32 cellular contexts compared by ENCODE assay signal in the genomic region with DNA sequence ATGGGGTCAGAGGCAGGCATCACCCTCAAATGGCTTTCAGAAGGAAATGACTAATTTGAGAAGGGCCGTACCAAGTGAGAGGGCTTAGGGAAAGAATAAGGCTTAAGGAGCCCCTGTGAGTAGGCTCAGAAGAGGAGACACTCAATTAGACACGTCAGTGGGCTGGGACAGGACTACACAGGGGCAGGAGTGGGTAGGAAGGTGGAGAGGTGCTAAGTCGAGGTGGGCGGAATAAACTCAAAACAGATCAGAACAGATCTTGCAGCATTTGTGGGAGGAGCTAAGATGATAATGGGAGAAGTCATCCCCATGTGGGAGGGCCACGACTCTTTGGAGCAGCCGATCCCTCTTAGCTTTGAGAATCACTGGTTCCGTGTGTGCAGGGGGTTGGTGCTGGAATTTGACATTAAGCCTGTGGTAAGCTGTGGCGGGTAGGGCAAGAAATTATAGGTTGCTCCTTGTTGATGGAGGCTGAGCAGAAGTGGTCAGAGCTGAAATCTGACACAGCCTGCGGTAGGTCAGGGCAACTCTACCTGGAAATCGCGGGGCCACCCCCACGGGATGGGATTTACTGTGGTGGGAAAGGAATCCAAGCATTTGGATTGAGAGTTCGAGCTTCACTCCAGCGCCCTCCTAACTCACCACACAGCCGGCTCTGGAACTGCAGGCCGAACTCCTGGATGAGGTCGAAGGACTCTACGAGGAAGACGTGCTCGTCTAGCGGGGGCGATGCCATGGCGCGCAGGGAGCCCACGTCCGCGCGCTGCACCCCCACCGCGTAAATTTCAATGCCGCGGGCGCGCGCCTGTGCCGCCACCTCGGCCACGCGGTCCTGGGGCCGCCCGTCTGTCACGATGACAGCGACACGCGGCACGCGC. TPM values are rescaled to one million over a fixed set of nuclear protein-coding genes. Genes with fewer than 3 reads are reported as not detected.
A peak's percentile ranks its signal among the peaks of the same experiment; 100 is the strongest.
DNase-seq lines count a peak whose midpoint lies in the region; ATAC-seq and TF ChIP-seq lines count a peak whose summit lies in the region.
"Had no signal": no experiment of that assay in that cellular context is flagged by ENCODE, and none has a peak within 500 bp of the region (broad histone marks: within the 10 kb centered on the region; RNA-seq: fewer than 3 reads in every experiment).

No MANE protein-coding gene starts in this region.

- no peaks in the 10 kb centered on the region for H3F3A ChIP-seq in PC-3 (ENCODE audit: low read length, unreplicated experiment)

- no peak overlapping the region for H3K4me3 ChIP-seq in PC-3 (ENCODE audit: low read length)
- H3K4me3 ChIP-seq: breast epithelium, upper lobe of left lung had no signal

- no peaks in the 10 kb centered on the region for H3K36me3 ChIP-seq in PC-3 (ENCODE audit: low read depth, low read length)
- H3K36me3 ChIP-seq: breast epithelium, upper lobe of left lung had no signal

- peak overlapping the region; percentile 74 for H3K4me3 Mint-ChIP-seq in natural killer cell treated with Interleukin-12 subunit alpha and Interleukin-12 subunit beta and Interleukin-15 and Interleukin-18, amount 100 ng/mL, for 72 hours
- H3K4me3 Mint-ChIP-seq in natural killer cell (no peak overlapping the region), nephron progenitor cell (no peak overlapping the region)
- no peak overlapping the region for H3K4me3 Mint-ChIP-seq in activated CD4-positive, alpha-beta memory T cell treated with anti-CD3 and anti-CD28 coated beads for 36 hours
- H3K4me3 Mint-ChIP-seq: mesothelial cell of epicardium, naive B cell, WTC11 had no signal

- H4K20me1 ChIP-seq in PC-3 (ENCODE audit: low read length): no peaks in the 10 kb centered on the region

- ATAC-seq in natural killer cell treated with Interleukin-12 subunit alpha and Interleukin-12 subunit beta and Interleukin-15 and Interleukin-18, amount 100 ng/mL, for 72 hours: peak in 1 of 2 donors; percentile 43
- ATAC-seq in natural killer cell (no peak), HG03045 (IDR thresholded peaks at IDR 0.05; ENCODE audit: unreplicated experiment) (no peak), PC-3 (no peak)
- ATAC-seq: WTC11 had no signal

- peaks cover 17 to 33% of the 10 kb centered on the region in 2 donors for H3K27me3 Mint-ChIP-seq in natural killer cell treated with Interleukin-12 subunit alpha and Interleukin-12 subunit beta and Interleukin-15 and Interleukin-18, amount 100 ng/mL, for 72 hours
- H3K27me3 Mint-ChIP-seq in natural killer cell (ENCODE audit: low read depth in 2 of 2) (peaks cover 26 to 39% of the 10 kb centered on the region in 2 donors), nephron progenitor cell (ENCODE audit: low read depth, poor library complexity) (peaks cover 51% of the 10 kb centered on the region)
- H3K27me3 Mint-ChIP-seq in activated CD4-positive, alpha-beta memory T cell treated with anti-CD3 and anti-CD28 coated beads for 36 hours: peaks cover 35% of the 10 kb centered on the region

- no peak for DNase-seq in natural killer cell treated with Interleukin-12 subunit alpha and Interleukin-12 subunit beta and Interleukin-15 and Interleukin-18, amount 100 ng/mL, for 72 hours (ENCODE audit: low spot score)
- DNase-seq in natural killer cell (no peak), nephron progenitor cell (no peak), SIG-M5 (lab: John Stamatoyannopoulos, UW) (no peak), PC-3 (no peak), NCI-H2171 treated with DMSO at 0.1 percent for 48 hours (lab: John Stamatoyannopoulos, UW) (no peak)
- DNase-seq in activated CD4-positive, alpha-beta memory T cell treated with anti-CD3 and anti-CD28 coated beads for 36 hours: peak; percentile 38
- DNase-seq: activated CD4-positive, alpha-beta T cell treated with anti-CD3 and anti-CD28 coated beads, Interleukin-2, amount 50 U/mL, for 48 hours; activated naive CD4-positive, alpha-beta T cell; C1 segment of cervical spinal cord; Caco-2; DMS79; HCEC 1CT; Kasumi-1; naive B cell; NCI-H1694 treated with DMSO at 0.1 percent for 48 hours; NCI-H524; NK-92 treated with Interleukin-12 subunit alpha and Interleukin-12 subunit beta, amount 100 ng/mL, for 24 hours; retina; small intestine; stimulated activated CD4-positive, alpha-beta T cell treated with anti-CD3 and anti-CD28 coated beads, Interleukin-1b, Interleukin-23, amount 100 ng/mL, for 48 hours; substantia nigra; SW 1271; T1000 had no signal

- H3K27me3 ChIP-seq in PC-3 (ENCODE audit: low read length): no peaks in the 10 kb centered on the region

- H3K4me1 Mint-ChIP-seq in natural killer cell treated with Interleukin-12 subunit alpha and Interleukin-12 subunit beta and Interleukin-15 and Interleukin-18, amount 100 ng/mL, for 72 hours (ENCODE audit: low read depth in 2 of 2): peaks cover 6 to 21% of the 10 kb centered on the region in 2 donors
- H3K4me1 Mint-ChIP-seq in natural killer cell: no peaks in the 10 kb centered on the region
- peaks cover 32% of the 10 kb centered on the region for H3K4me1 Mint-ChIP-seq in activated CD4-positive, alpha-beta memory T cell treated with anti-CD3 and anti-CD28 coated beads for 36 hours (ENCODE audit: low read depth)
- peaks cover 18% of the 10 kb centered on the region for H3K4me1 Mint-ChIP-seq in nephron progenitor cell

- no peak overlapping the region for H3K9ac ChIP-seq in PC-3 (ENCODE audit: low read length)

- H3K36me3 Mint-ChIP-seq in natural killer cell treated with Interleukin-12 subunit alpha and Interleukin-12 subunit beta and Interleukin-15 and Interleukin-18, amount 100 ng/mL, for 72 hours: no peaks in the 10 kb centered on the region
- no peaks in the 10 kb centered on the region for H3K36me3 Mint-ChIP-seq in natural killer cell
- H3K36me3 Mint-ChIP-seq in activated CD4-positive, alpha-beta memory T cell treated with anti-CD3 and anti-CD28 coated beads for 36 hours: peaks cover 1% of the 10 kb centered on the region
- H3K36me3 Mint-ChIP-seq in nephron progenitor cell (ENCODE audit: low read depth): no peaks in the 10 kb centered on the region
- H3K36me3 Mint-ChIP-seq: mesothelial cell of epicardium, naive B cell, WTC11 had no signal

- TF ChIP-seq CTCF in natural killer cell (IDR thresholded peaks at IDR 0.05) (no peak), nephron progenitor cell (IDR thresholded peaks at IDR 0.05) (no peak), PC-3 (conservative IDR thresholded peaks at IDR 0.05; ENCODE audit: low read depth, low read length) (no peak)

- H3K27ac Mint-ChIP-seq in natural killer cell treated with Interleukin-12 subunit alpha and Interleukin-12 subunit beta and Interleukin-15 and Interleukin-18, amount 100 ng/mL, for 72 hours: no peak overlapping the region
- H3K27ac Mint-ChIP-seq in natural killer cell (no peak overlapping the region), nephron progenitor cell (peak overlapping the region; percentile 22)
- H3K27ac Mint-ChIP-seq in activated CD4-positive, alpha-beta memory T cell treated with anti-CD3 and anti-CD28 coated beads for 36 hours: peak overlapping the region; percentile 10
- H3K27ac Mint-ChIP-seq: mesothelial cell of epicardium, WTC11 had no signal

- intact Hi-C loops in natural killer cell (cut with micrococcal nuclease) (no loop called here), PC-3 (cut with micrococcal nuclease) (no loop called here)
- intact Hi-C loops in activated CD4-positive, alpha-beta memory T cell treated with anti-CD3 and anti-CD28 coated beads for 36 hours (cut with micrococcal nuclease): no loop called here

- no TSS peak for BruUV-seq in PC-3 (replicated peaks; lab: Mats Ljungman, UMichigan)

- POLR2A ChIA-PET in activated CD4-positive, alpha-beta memory T cell treated with anti-CD3 and anti-CD28 coated beads for 36 hours (lab: Charles Lee): interaction anchor here (0.6 to 4.0 kb wide), 2 partner anchors 11 to 15 kb away, joined by 3 to 16 read pairs; no protein-coding TSS in a partner anchor
- POLR2A ChIA-PET in PC-3 (lab: Charles Lee; ENCODE audit: unreplicated experiment): interaction anchor here (0.5 kb wide), 1 partner anchor 227 kb away, joined by 3 read pairs; no protein-coding TSS in a partner anchor

- H3K4me2 ChIP-seq in PC-3 (ENCODE audit: low read length): no peak overlapping the region

- no peak overlapping the region for H3K27ac ChIP-seq in PC-3 (ENCODE audit: low read length)
- H3K27ac ChIP-seq: breast epithelium, epithelial cell of prostate, upper lobe of left lung had no signal

- no peaks in the 10 kb centered on the region for H3K4me1 ChIP-seq in PC-3 (ENCODE audit: insufficient read depth, low read length)
- H3K4me1 ChIP-seq: Caco-2 had no signal

- CTCF ChIA-PET in activated CD4-positive, alpha-beta memory T cell treated with anti-CD3 and anti-CD28 coated beads for 36 hours (lab: Charles Lee): interaction anchor here (1.1 to 5.7 kb wide), 6 partner anchors 8 to 146 kb away, joined by 3 to 113 read pairs (median 8); a partner anchor contains a TSS
- CTCF ChIA-PET in PC-3 (lab: Charles Lee): no interaction called here

- no peaks in the 10 kb centered on the region for H3K9me3 Mint-ChIP-seq in natural killer cell treated with Interleukin-12 subunit alpha and Interleukin-12 subunit beta and Interleukin-15 and Interleukin-18, amount 100 ng/mL, for 72 hours
- no peaks in the 10 kb centered on the region for H3K9me3 Mint-ChIP-seq in natural killer cell
- no peaks in the 10 kb centered on the region for H3K9me3 Mint-ChIP-seq in activated CD4-positive, alpha-beta memory T cell treated with anti-CD3 and anti-CD28 coated beads for 36 hours
- peaks cover 6% of the 10 kb centered on the region for H3K9me3 Mint-ChIP-seq in nephron progenitor cell
- H3K9me3 Mint-ChIP-seq: mesothelial cell of epicardium, WTC11 had no signal

- no peak overlapping the region for H2AFZ ChIP-seq in PC-3 (ENCODE audit: low read length)

- no peaks in the 10 kb centered on the region for H3K79me2 ChIP-seq in PC-3 (ENCODE audit: low read length)

- H3K9me3 ChIP-seq in PC-3 (ENCODE audit: low read length): no peaks in the 10 kb centered on the region
- H3K9me3 ChIP-seq: breast epithelium, Caco-2, upper lobe of left lung had no signal

- H3K9me2 ChIP-seq in PC-3 (replicated peaks; ENCODE audit: low read length): no peaks in the 10 kb centered on the region

RNA-seq across cellular contexts. Expression of a gene that starts 2.8 kb away (rescaled TPM):
- not detected for total RNA-seq in natural killer cell treated with Interleukin-12 subunit alpha and Interleukin-12 subunit beta and Interleukin-15 and Interleukin-18, amount 100 ng/mL, for 72 hours
- not detected for total RNA-seq in natural killer cell
- total RNA-seq in activated CD4-positive, alpha-beta memory T cell treated with anti-CD3 and anti-CD28 coated beads for 36 hours: not detected
- not detected in 2 replicates for total RNA-seq in PC-3 (2014; rRNA removed)
- total RNA-seq: breast epithelium, Caco-2, liver, mesothelial cell of epicardium, osteocyte had no signal

RNA-seq across cellular contexts. Expression of a gene that starts 4.3 kb away (rescaled TPM):
- total RNA-seq in natural killer cell treated with Interleukin-12 subunit alpha and Interleukin-12 subunit beta and Interleukin-15 and Interleukin-18, amount 100 ng/mL, for 72 hours: 1 to 10 TPM in 1 of 2 donors, under 1 TPM in 1; 0.31 to 1.4 TPM
- not detected for total RNA-seq in natural killer cell
- total RNA-seq in activated CD4-positive, alpha-beta memory T cell treated with anti-CD3 and anti-CD28 coated beads for 36 hours: under 1 TPM; 0.70 to 0.95 TPM
- 0.33 TPM in 1 of 2 replicates, not detected in the other for total RNA-seq in PC-3 (2014; rRNA removed)
- total RNA-seq: Caco-2, liver, mesothelial cell of epicardium, osteocyte had no signal

RNA-seq across cellular contexts. Expression of a gene that starts 44.4 kb away (rescaled TPM):
- 10 to 100 TPM; 23.3 to 43.5 TPM for total RNA-seq in natural killer cell treated with Interleukin-12 subunit alpha and Interleukin-12 subunit beta and Interleukin-15 and Interleukin-18, amount 100 ng/mL, for 72 hours
- total RNA-seq in natural killer cell (1 to 10 TPM in 2 of 3 donors, under 1 TPM in 1; 0.45 to 1.8 (median 1.5) TPM), PC-3 (2014; rRNA removed) (134 and 167 TPM in 2 replicates)
- 10 to 100 TPM; 67.8 to 69.8 TPM for total RNA-seq in activated CD4-positive, alpha-beta memory T cell treated with anti-CD3 and anti-CD28 coated beads for 36 hours

RNA-seq across cellular contexts. Expression of a gene that starts 49.5 kb away (rescaled TPM):
- total RNA-seq in natural killer cell treated with Interleukin-12 subunit alpha and Interleukin-12 subunit beta and Interleukin-15 and Interleukin-18, amount 100 ng/mL, for 72 hours: 1 to 10 TPM in 1 of 2 donors, not detected in 1; 7.2 TPM
- under 1 TPM in 1 of 3 donors, not detected in 2; 0.90 TPM for total RNA-seq in natural killer cell
- not detected for total RNA-seq in activated CD4-positive, alpha-beta memory T cell treated with anti-CD3 and anti-CD28 coated beads for 36 hours
- 186 and 207 TPM in 2 replicates for total RNA-seq in PC-3 (2014; rRNA removed)
- total RNA-seq: mesothelial cell of epicardium, osteocyte had no signal

RNA-seq across cellular contexts. Expression of a gene that starts 59.1 kb away (rescaled TPM):
- total RNA-seq in natural killer cell treated with Interleukin-12 subunit alpha and Interleukin-12 subunit beta and Interleukin-15 and Interleukin-18, amount 100 ng/mL, for 72 hours: 10 to 100 TPM; 23.3 to 31.4 TPM
- total RNA-seq in natural killer cell (10 to 100 TPM; 73.8 to 77.4 (median 74.0) TPM), PC-3 (2014; rRNA removed) (32.5 and 45.2 TPM in 2 replicates)
- 10 to 100 TPM; 19.9 to 24.8 TPM for total RNA-seq in activated CD4-positive, alpha-beta memory T cell treated with anti-CD3 and anti-CD28 coated beads for 36 hours

Comparison
In these comparisons a context has a peak if more than half of its experiments do, and no peak if none do; other contexts are left out.
1. RNA of a gene that starts 44.4 kb away (total RNA-seq): 134 to 167 TPM in PC-3, 67.8 to 69.8 TPM in activated CD4-positive, alpha-beta memory T cell treated with anti-CD3 and anti-CD28 coated beads for 36 hours and 23.3 to 43.5 TPM in natural killer cell treated with Interleukin-12 subunit alpha and Interleukin-12 subunit beta and Interleukin-15 and Interleukin-18, amount 100 ng/mL, for 72 hours; 0.45 to 1.8 TPM in natural killer cell; every median in the first group is over 4 times any median in the second.
2. H3K27ac Mint-ChIP-seq: peak in activated CD4-positive, alpha-beta memory T cell treated with anti-CD3 and anti-CD28 coated beads for 36 hours (single experiment) and nephron progenitor cell (single experiment); none in natural killer cell treated with Interleukin-12 subunit alpha and Interleukin-12 subunit beta and Interleukin-15 and Interleukin-18, amount 100 ng/mL, for 72 hours (0 of 2) and natural killer cell (0 of 2).